8 cellular contexts compared by ENCODE assay signal in the genomic region with DNA sequence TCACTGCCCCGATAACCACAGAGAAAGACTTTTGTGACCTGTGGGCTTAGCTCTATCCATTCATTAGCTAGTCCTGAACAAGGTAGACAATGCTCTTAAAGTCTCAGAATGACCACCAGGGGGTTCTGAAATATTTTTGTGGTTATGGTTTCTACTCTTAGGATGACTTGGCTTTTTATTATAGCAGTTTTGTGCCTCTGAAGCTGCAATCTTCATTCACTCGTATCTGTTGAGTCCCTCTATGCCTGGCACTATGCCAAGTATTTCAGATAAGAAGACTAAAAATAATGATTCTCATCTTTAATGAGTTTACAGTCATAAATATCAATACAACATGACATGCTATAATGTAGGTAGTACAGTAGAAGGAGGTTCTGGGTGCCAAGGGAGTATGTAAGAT.
DNase-seq lines count a peak whose midpoint lies in the region; ATAC-seq and TF ChIP-seq lines count a peak whose summit lies in the region.

No MANE protein-coding gene starts in this region.

- no peak overlapping the region for H3K27ac Mint-ChIP-seq in activated CD8-positive, alpha-beta T cell treated with anti-CD3 and anti-CD28 coated beads, Interleukin-2, amount 10 ng/mL, durations not matched to agents 7 days and 5 days

- DNase-seq in DMS53 treated with DMSO at 0.1 percent for 48 hours (lab: John Stamatoyannopoulos, UW; ENCODE audit: unreplicated experiment), result peak; percentile 24
- no peak for DNase-seq in SKM-1 (lab: John Stamatoyannopoulos, UW; ENCODE audit: unreplicated experiment)
- DNase-seq in activated CD8-positive, alpha-beta T cell treated with anti-CD3 and anti-CD28 coated beads, Interleukin-2, amount 10 ng/mL, durations not matched to agents 7 days and 5 days, result no peak
- DNase-seq in activated T-cell treated with anti-CD3 and anti-CD28 coated beads, Interleukin-2, amount 50 U/mL, for 1 hour, result no peak
- no peak for DNase-seq in NK-92 (lab: John Stamatoyannopoulos, UW; ENCODE audit: unreplicated experiment)

- no peaks in the 10 kb centered on the region for H3K4me1 Mint-ChIP-seq in activated CD8-positive, alpha-beta T cell treated with anti-CD3 and anti-CD28 coated beads, Interleukin-2, amount 10 ng/mL, durations not matched to agents 7 days and 5 days (ENCODE audit: low read depth)

- POLR2A ChIA-PET in activated CD8-positive, alpha-beta T cell treated with anti-CD3 and anti-CD28 coated beads, Interleukin-2, amount 10 ng/mL, durations not matched to agents 7 days and 5 days (lab: Charles Lee), result no interaction called here

- CTCF ChIA-PET in activated CD8-positive, alpha-beta T cell treated with anti-CD3 and anti-CD28 coated beads, Interleukin-2, amount 10 ng/mL, durations not matched to agents 7 days and 5 days (lab: Charles Lee), result no interaction called here

- ATAC-seq in GM19397 (IDR thresholded peaks at IDR 0.05; ENCODE audit: unreplicated experiment), result peak; percentile 92
- peak; percentile 98 for ATAC-seq in HG03175 (IDR thresholded peaks at IDR 0.05; ENCODE audit: unreplicated experiment)
- ATAC-seq in SK-N-SH treated with all-trans-retinoic acid at 6 μM for 48 hours, result peak; percentile 49; the same call in 2 of the 3 replicates
- no peak for ATAC-seq in activated CD8-positive, alpha-beta T cell treated with anti-CD3 and anti-CD28 coated beads, Interleukin-2, amount 10 ng/mL, durations not matched to agents 7 days and 5 days

- H3K9me3 Mint-ChIP-seq in activated CD8-positive, alpha-beta T cell treated with anti-CD3 and anti-CD28 coated beads, Interleukin-2, amount 10 ng/mL, durations not matched to agents 7 days and 5 days (ENCODE audit: insufficient read depth), result no peaks in the 10 kb centered on the region

- no peaks in the 10 kb centered on the region for H3K27me3 Mint-ChIP-seq in activated CD8-positive, alpha-beta T cell treated with anti-CD3 and anti-CD28 coated beads, Interleukin-2, amount 10 ng/mL, durations not matched to agents 7 days and 5 days (ENCODE audit: low read depth)

- H3K36me3 Mint-ChIP-seq in activated CD8-positive, alpha-beta T cell treated with anti-CD3 and anti-CD28 coated beads, Interleukin-2, amount 10 ng/mL, durations not matched to agents 7 days and 5 days (ENCODE audit: low read depth), result no peaks in the 10 kb centered on the region

- no peak overlapping the region for H3K4me3 Mint-ChIP-seq in activated CD8-positive, alpha-beta T cell treated with anti-CD3 and anti-CD28 coated beads, Interleukin-2, amount 10 ng/mL, durations not matched to agents 7 days and 5 days

TF ChIP-seq in SK-N-SH treated with all-trans-retinoic acid at 6 μM for 48 hours, 23 proteins besides CTCF, POLR2A, EP300 and RAD21:
- no peak for TF ChIP-seq ZFP3 (CRISPR knock-in tag; IDR thresholded peaks at IDR 0.05)
- no peak for TF ChIP-seq CSRNP3 (CRISPR knock-in tag; IDR thresholded peaks at IDR 0.05)
- TF ChIP-seq ZC3H10 (CRISPR knock-in tag; IDR thresholded peaks at IDR 0.05), result no peak
- TF ChIP-seq ARNTL (CRISPR knock-in tag; IDR thresholded peaks at IDR 0.05; ENCODE audit: borderline replicate concordance, low read depth), result no peak
- no peak for TF ChIP-seq CREB5 (CRISPR knock-in tag; IDR thresholded peaks at IDR 0.05; ENCODE audit: low read depth)
- no peak for TF ChIP-seq PPARA (CRISPR knock-in tag; IDR thresholded peaks at IDR 0.05; ENCODE audit: borderline replicate concordance)
- no peak for TF ChIP-seq POU6F1 (CRISPR knock-in tag; IDR thresholded peaks at IDR 0.05; ENCODE audit: borderline replicate concordance, low read depth)
TF ChIP-seq in SK-N-SH treated with all-trans-retinoic acid at 6 μM for 48 hours: peak in this region for 0.
